ENCODE assay signal across 1 cellular context in genomic region chr3:71680588-71680987, GRCh38.
TF ChIP-seq lines count a peak whose summit lies in the region.

No MANE protein-coding gene starts in this region.

TF ChIP-seq in endothelial cell of umbilical vein, 7 proteins besides CTCF, POLR2A, EP300 and RAD21 (continued from another document):
- TF ChIP-seq GATA2 (IDR thresholded peaks at IDR 0.05; ENCODE audit: insufficient read depth, insufficient read length, low read depth, low read length) (no peak), MYC (IDR thresholded peaks at IDR 0.05; ENCODE audit: low read depth, low read length) (no peak)
TF ChIP-seq in endothelial cell of umbilical vein: peak in this region for 0.
